8 cellular contexts compared by ENCODE assay signal in genomic region chr19:48638831-48639381, GRCh38. TPM values are rescaled to one million over a fixed set of nuclear protein-coding genes. Genes with fewer than 3 reads are reported as not detected.
A peak's percentile ranks its signal among the peaks of the same experiment; 100 is the strongest.
DNase-seq lines count a peak whose midpoint lies in the region; ATAC-seq and TF ChIP-seq lines count a peak whose summit lies in the region.

No MANE protein-coding gene starts in this region.

- peak overlapping the region; percentile 93 for H3K4me3 Mint-ChIP-seq in T-helper 1 cell treated with Interleukin-12 subunit alpha and Interleukin-12 subunit beta and Interleukin-4 antibody, amounts not matched to agents 30 μg/mL and 1 μg/mL, for 36 hours
- peak overlapping the region; percentile 96 for H3K4me3 Mint-ChIP-seq in activated T-helper 17 cell treated with anti-CD3 and anti-CD28 coated beads, Interleukin-2, amount 50 U/mL, for 72 hours

- no peak for TF ChIP-seq POLR2A in erythroblast (IDR thresholded peaks at IDR 0.05; ENCODE audit: low read length)

- peaks cover 3% of the 10 kb centered on the region for H3K27me3 Mint-ChIP-seq in T-helper 1 cell treated with Interleukin-12 subunit alpha and Interleukin-12 subunit beta and Interleukin-4 antibody, amounts not matched to agents 30 μg/mL and 1 μg/mL, for 36 hours (ENCODE audit: low read depth)
- no peaks in the 10 kb centered on the region for H3K27me3 Mint-ChIP-seq in activated T-helper 17 cell treated with anti-CD3 and anti-CD28 coated beads, Interleukin-2, amount 50 U/mL, for 72 hours

- H3K4me1 Mint-ChIP-seq in T-helper 1 cell treated with Interleukin-12 subunit alpha and Interleukin-12 subunit beta and Interleukin-4 antibody, amounts not matched to agents 30 μg/mL and 1 μg/mL, for 36 hours (ENCODE audit: low read depth), result peaks cover 27% of the 10 kb centered on the region
- peaks cover 35% of the 10 kb centered on the region for H3K4me1 Mint-ChIP-seq in activated T-helper 17 cell treated with anti-CD3 and anti-CD28 coated beads, Interleukin-2, amount 50 U/mL, for 72 hours

- H3K36me3 ChIP-seq in left lung (no peaks in the 10 kb centered on the region), thoracic aorta (no peaks in the 10 kb centered on the region)

- peaks cover 10 to 42% of the 10 kb centered on the region in 2 donors for H3K4me1 ChIP-seq in left lung
- peaks cover 19 to 33% of the 10 kb centered on the region in 2 donors for H3K4me1 ChIP-seq in thoracic aorta (ENCODE audit: control insufficient read depth in 1 of 2, low read depth in 2 of 2)

- H3K27me3 ChIP-seq in left lung, result no peaks in the 10 kb centered on the region
- H3K27me3 ChIP-seq in thoracic aorta (replicated peaks; ENCODE audit: insufficient read depth), result no peaks in the 10 kb centered on the region

- peaks cover 6% of the 10 kb centered on the region for H3K36me3 Mint-ChIP-seq in T-helper 1 cell treated with Interleukin-12 subunit alpha and Interleukin-12 subunit beta and Interleukin-4 antibody, amounts not matched to agents 30 μg/mL and 1 μg/mL, for 36 hours (ENCODE audit: low read depth)
- peaks cover 6% of the 10 kb centered on the region for H3K36me3 Mint-ChIP-seq in activated T-helper 17 cell treated with anti-CD3 and anti-CD28 coated beads, Interleukin-2, amount 50 U/mL, for 72 hours (ENCODE audit: low read depth)

- intact Hi-C loops in left lung (cut with DNase I), result no loop called here

- peak overlapping the region in 1 of 2 donors; percentile 64 for H3K4me3 ChIP-seq in left lung
- peak overlapping the region; percentile 90 for H3K4me3 ChIP-seq in thoracic aorta

- H3K27ac ChIP-seq in left lung, result peak overlapping the region; percentile 91 to 94
- H3K27ac ChIP-seq in thoracic aorta, result peak overlapping the region; percentile 97 to 98

- H3K9me3 Mint-ChIP-seq in T-helper 1 cell treated with Interleukin-12 subunit alpha and Interleukin-12 subunit beta and Interleukin-4 antibody, amounts not matched to agents 30 μg/mL and 1 μg/mL, for 36 hours, result no peaks in the 10 kb centered on the region
- peaks cover 4% of the 10 kb centered on the region for H3K9me3 Mint-ChIP-seq in activated T-helper 17 cell treated with anti-CD3 and anti-CD28 coated beads, Interleukin-2, amount 50 U/mL, for 72 hours

- ATAC-seq in activated T-helper 17 cell treated with anti-CD3 and anti-CD28 coated beads, Interleukin-2, amount 50 U/mL, for 72 hours (replicated peaks), result no peak
- no peak for ATAC-seq in left lung
- no peak for ATAC-seq in thoracic aorta (ENCODE audit: insufficient number of reproducible peaks, low FRiP score, low read depth)

- no peaks in the 10 kb centered on the region for H3K9me3 ChIP-seq in left lung
- H3K9me3 ChIP-seq in thoracic aorta, result no peaks in the 10 kb centered on the region

- TF ChIP-seq CTCF in left lung (IDR thresholded peaks at IDR 0.05), result no peak
- TF ChIP-seq CTCF in thoracic aorta (IDR thresholded peaks at IDR 0.05), result no peak

- peak overlapping the region; percentile 100 for H3K27ac Mint-ChIP-seq in T-helper 1 cell treated with Interleukin-12 subunit alpha and Interleukin-12 subunit beta and Interleukin-4 antibody, amounts not matched to agents 30 μg/mL and 1 μg/mL, for 36 hours
- H3K27ac Mint-ChIP-seq in activated T-helper 17 cell treated with anti-CD3 and anti-CD28 coated beads, Interleukin-2, amount 50 U/mL, for 72 hours, result peak overlapping the region; percentile 99

- no peak for DNase-seq in T-helper 1 cell
- DNase-seq in left lung, result no peak
- DNase-seq in thoracic aorta (ENCODE audit: low spot score), result no peak
- no peak for DNase-seq in middle frontal gyrus (ENCODE audit: extremely low spot score, low spot score)
- no peak for DNase-seq in epidermal melanocyte (ENCODE audit: insufficient read length, low spot score)
- no peak for DNase-seq in erythroblast (lab: John Stamatoyannopoulos, UW)

RNA-seq across cellular contexts. Expression of gene DBP, which starts 1.7 kb away (rescaled TPM):
- 1 to 10 TPM; 5.3 to 9.3 TPM for total RNA-seq in activated T-helper 17 cell treated with anti-CD3 and anti-CD28 coated beads, Interleukin-2, amount 50 U/mL, for 72 hours
- 10 to 100 TPM in 1 of 2 donors, 1 to 10 TPM in 1; 8.9 to 10.5 TPM for total RNA-seq in left lung
- 10 to 100 TPM in 1 of 2 donors, 1 to 10 TPM in 1; 3.9 to 15.0 TPM for total RNA-seq in thoracic aorta

RNA-seq across cellular contexts. Expression of gene CA11, which starts 7.1 kb away (rescaled TPM):
- 10 to 100 TPM in 1 of 2 donors, 1 to 10 TPM in 1; 6.1 to 16.4 TPM for total RNA-seq in activated T-helper 17 cell treated with anti-CD3 and anti-CD28 coated beads, Interleukin-2, amount 50 U/mL, for 72 hours
- 1 to 10 TPM; 3.6 to 3.9 TPM for total RNA-seq in left lung
- total RNA-seq in thoracic aorta, result 1 to 10 TPM; 3.0 to 4.6 TPM

RNA-seq across cellular contexts. Expression of gene SPHK2, which starts 19.6 kb away (rescaled TPM):
- total RNA-seq in activated T-helper 17 cell treated with anti-CD3 and anti-CD28 coated beads, Interleukin-2, amount 50 U/mL, for 72 hours, result 10 to 100 TPM; 31.3 to 49.3 TPM
- total RNA-seq in left lung (10 to 100 TPM; 21.3 to 27.5 TPM), thoracic aorta (10 to 100 TPM; 16.2 to 49.0 TPM)

RNA-seq across cellular contexts. Expression of gene RPL18, which starts 19.9 kb away (rescaled TPM):
- total RNA-seq in activated T-helper 17 cell treated with anti-CD3 and anti-CD28 coated beads, Interleukin-2, amount 50 U/mL, for 72 hours, result 1,000 to 10,000 TPM; 1,785 to 2,369 TPM
- total RNA-seq in left lung, result 1,000 to 10,000 TPM; 1,028 to 1,088 TPM
- total RNA-seq in thoracic aorta, result 1,000 to 10,000 TPM; 1,120 to 1,389 TPM

RNA-seq across cellular contexts. Expression of gene FAM83E, which starts 24.0 kb away (rescaled TPM):
- total RNA-seq in activated T-helper 17 cell treated with anti-CD3 and anti-CD28 coated beads, Interleukin-2, amount 50 U/mL, for 72 hours, result 1 to 10 TPM; 4.6 to 8.6 TPM
- total RNA-seq in left lung, result 10 to 100 TPM; 15.5 to 50.0 TPM
- 1 to 10 TPM in 1 of 2 donors, not detected in 1; 2.0 TPM for total RNA-seq in thoracic aorta
